16 cellular contexts compared by ENCODE assay signal in the genomic region with DNA sequence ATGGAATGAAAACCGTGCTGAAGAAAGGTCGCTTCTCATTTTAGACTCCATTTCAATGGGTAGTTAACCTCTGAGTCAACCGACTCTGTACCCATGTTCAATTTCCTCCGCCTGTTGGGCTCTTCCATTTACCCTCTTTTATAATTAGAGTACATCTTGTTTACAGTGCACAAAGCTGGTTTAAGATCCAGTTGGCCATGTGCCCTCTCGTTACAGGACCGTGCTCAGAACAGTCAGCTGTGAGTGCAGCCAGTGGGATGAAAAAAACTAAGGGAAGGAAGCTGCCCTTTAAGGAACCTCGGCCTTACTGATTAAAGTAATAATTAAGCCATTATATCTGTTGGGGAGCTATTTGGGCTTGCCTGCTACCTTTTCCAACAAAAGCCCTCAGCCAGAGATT.
DNase-seq lines count a peak whose midpoint lies in the region; ATAC-seq, FAIRE-seq and TF ChIP-seq lines count a peak whose summit lies in the region.
"Had no signal": no experiment of that assay in that cellular context is flagged by ENCODE, and none has a peak within 500 bp of the region (broad histone marks: within the 10 kb centered on the region; RNA-seq: fewer than 3 reads in every experiment).

No MANE protein-coding gene starts in this region.

- H3K4me3 ChIP-seq in fibroblast of lung (replicated peaks in 1 of 4; ENCODE audit: control extremely low read depth in 1 of 4, insufficient read depth in 1 of 4, low read depth in 3 of 4, low read length in 4 of 4) (no peak overlapping the region), pancreas (no peak overlapping the region)
- H3K4me3 ChIP-seq: GM23248, upper lobe of right lung had no signal

- H3K4me2 ChIP-seq in fibroblast of lung (ENCODE audit: extremely low read depth, insufficient read depth, low read length): no peak overlapping the region

- no peaks in the 10 kb centered on the region for H3K27me3 Mint-ChIP-seq in chondrocyte (ENCODE audit: low read depth)

- H3K4me1 ChIP-seq in fibroblast of lung (ENCODE audit: control insufficient read depth, extremely low read depth, insufficient read depth, low read length) (peaks cover 22% of the 10 kb centered on the region), pancreas (peaks cover 0 to 7% (median 6%) of the 10 kb centered on the region in 3 donors)

- no peak for TF ChIP-seq CTCF in fibroblast of lung (conservative IDR thresholded peaks at IDR 0.05 in 1 of 2, IDR thresholded peaks at IDR 0.05 in 1 of 2; ENCODE audit: low read depth in 1 of 2, low read length in 2 of 2)
- no peak for TF ChIP-seq CTCF in pancreas (IDR thresholded peaks at IDR 0.05)
- no peak for TF ChIP-seq CTCF in chondrocyte (IDR thresholded peaks at IDR 0.05)

- H3K4me1 Mint-ChIP-seq in chondrocyte (ENCODE audit: low read depth): peaks cover 48% of the 10 kb centered on the region
- H3K4me1 Mint-ChIP-seq: activated T-helper 17 cell treated with anti-CD3 and anti-CD28 coated beads, Interleukin-2, amount 50 U/mL, for 72 hours had no signal

- DNase-seq in Ammon's horn (ENCODE audit: low spot score): peak; percentile 26
- DNase-seq in NCI-H2081 treated with DMSO at 0.1 percent for 48 hours (lab: John Stamatoyannopoulos, UW): peak; percentile 94
- peak in 1 of 2 donors; percentile 32 for DNase-seq in fibroblast of lung (ENCODE audit: low read depth in 2 of 2)
- DNase-seq in pancreas: peak in 1 of 6 donors; percentile 10
- no peak for DNase-seq in chondrocyte (ENCODE audit: low spot score)
- DNase-seq in NCI-H1930 (lab: John Stamatoyannopoulos, UW): no peak
- DNase-seq: activated CD4-positive, alpha-beta T cell treated with anti-CD3 and anti-CD28 coated beads, Interleukin-2, amount 50 U/mL, for 1 hour; GM23248; T-helper 1 cell; upper lobe of right lung had no signal

- WGBS in pancreas, 2 donors: 23 to 25% methylated on average over 7 of the region's 7 CpGs

- H3K27me3 ChIP-seq in fibroblast of lung (ENCODE audit: control insufficient read depth, insufficient read depth, low read length) (no peaks in the 10 kb centered on the region), pancreas (no peaks in the 10 kb centered on the region)
- H3K27me3 ChIP-seq: upper lobe of right lung had no signal

- H3K36me3 ChIP-seq in fibroblast of lung (ENCODE audit: control insufficient read depth, insufficient read depth, low read length) (no peaks in the 10 kb centered on the region), pancreas (no peaks in the 10 kb centered on the region)
- H3K36me3 ChIP-seq: upper lobe of right lung had no signal

- H3K36me3 Mint-ChIP-seq in chondrocyte (ENCODE audit: low read depth): no peaks in the 10 kb centered on the region

- no peak overlapping the region for H3K4me3 Mint-ChIP-seq in chondrocyte (ENCODE audit: unreplicated experiment)
- H3K4me3 Mint-ChIP-seq: activated T-helper 17 cell treated with anti-CD3 and anti-CD28 coated beads, Interleukin-2, amount 50 U/mL, for 72 hours had no signal

- intact Hi-C loops in pancreas (cut with DNase I): no loop called here

- no peaks in the 10 kb centered on the region for H3K9me3 ChIP-seq in fibroblast of lung (ENCODE audit: control insufficient read depth, insufficient read depth, low read depth, low read length)
- H3K9me3 ChIP-seq in pancreas: no peaks in the 10 kb centered on the region
- H3K9me3 ChIP-seq: upper lobe of right lung had no signal

- H4K20me1 ChIP-seq in fibroblast of lung (ENCODE audit: control insufficient read depth, extremely low read depth, insufficient read depth, low read length): no peaks in the 10 kb centered on the region

- no peak overlapping the region for H3K27ac Mint-ChIP-seq in chondrocyte (ENCODE audit: unreplicated experiment)
- H3K27ac Mint-ChIP-seq: activated T-helper 17 cell treated with anti-CD3 and anti-CD28 coated beads, Interleukin-2, amount 50 U/mL, for 72 hours had no signal

- H3K79me2 ChIP-seq in fibroblast of lung (ENCODE audit: control insufficient read depth, insufficient read depth, low read length): no peaks in the 10 kb centered on the region

- peak in 3 of 4 donors; percentile 59 to 67 (median 63) for ATAC-seq in pancreas
- ATAC-seq in HG03439 (IDR thresholded peaks at IDR 0.05; ENCODE audit: unreplicated experiment): no peak
- ATAC-seq in activated CD4-positive, CD25-positive, alpha-beta regulatory T cell treated with anti-CD3 and anti-CD28 coated beads, Interleukin-2, amount 50 U/mL, for 24 hours: no peak
- ATAC-seq: activated T-helper 17 cell treated with anti-CD3 and anti-CD28 coated beads, Interleukin-2, amount 50 U/mL, for 72 hours; sciatic nerve; upper lobe of right lung had no signal

- H3K27ac ChIP-seq in fibroblast of lung (ENCODE audit: insufficient read depth, low read length) (no peak overlapping the region), pancreas (no peak overlapping the region)
- H3K27ac ChIP-seq: epithelial cell of prostate, GM23248 had no signal

- FAIRE-seq in pancreas (lab: Jason Lieb, UNC): no peak
- FAIRE-seq: bronchial epithelial cell had no signal

- no peak overlapping the region for H3K9ac ChIP-seq in fibroblast of lung (ENCODE audit: insufficient read depth, low read length)
- H3K9ac ChIP-seq: GM23248 had no signal

- no peaks in the 10 kb centered on the region for H3K9me3 Mint-ChIP-seq in chondrocyte (ENCODE audit: low read depth)
- H3K9me3 Mint-ChIP-seq: activated T-helper 17 cell treated with anti-CD3 and anti-CD28 coated beads, Interleukin-2, amount 50 U/mL, for 72 hours had no signal

- H2AFZ ChIP-seq in fibroblast of lung (ENCODE audit: low read length): peak overlapping the region; percentile 14

Comparison
In these comparisons a context has a peak if more than half of its experiments do, and no peak if none do; other contexts are left out.
1. DNase-seq: peak in Ammon's horn (single experiment) and NCI-H2081 treated with DMSO at 0.1 percent for 48 hours (single experiment); none in chondrocyte (single experiment) and NCI-H1930 (0 of 2).
2. ATAC-seq: peak in pancreas (3 of 4); none in HG03439 (single experiment) and activated CD4-positive, CD25-positive, alpha-beta regulatory T cell treated with anti-CD3 and anti-CD28 coated beads, Interleukin-2, amount 50 U/mL, for 24 hours (0 of 2).